In genomic region chr4:85370400-85371032, GRCh38 we compare ENCODE assay signal across 8 cellular contexts.
DNase-seq lines count a peak whose midpoint lies in the region; ATAC-seq and TF ChIP-seq lines count a peak whose summit lies in the region.

No MANE protein-coding gene starts in this region.

- TF ChIP-seq CTCF in endodermal cell (conservative IDR thresholded peaks at IDR 0.05) = peak; percentile 89

- H3K9ac ChIP-seq in endodermal cell (ENCODE audit: extremely low read depth, low read length, poor library complexity, severe bottlenecking) = no peak overlapping the region

- no peaks in the 10 kb centered on the region for H3K36me3 Mint-ChIP-seq in endodermal cell (ENCODE audit: low read depth)

- H3K27me3 Mint-ChIP-seq in endodermal cell (ENCODE audit: insufficient read depth) = no peaks in the 10 kb centered on the region

- no peak overlapping the region for H3K27ac Mint-ChIP-seq in endodermal cell

- peaks cover 21% of the 10 kb centered on the region for H3K4me1 ChIP-seq in endodermal cell (ENCODE audit: control insufficient read depth, insufficient read depth, low read length)

- H3K4me3 Mint-ChIP-seq in endodermal cell = no peak overlapping the region

- H3K27ac ChIP-seq in endodermal cell (ENCODE audit: low read depth, low read length) = no peak overlapping the region

- peak; percentile 95 for ATAC-seq in GM21360 (IDR thresholded peaks at IDR 0.05; ENCODE audit: unreplicated experiment)
- peak; percentile 96 for ATAC-seq in HG03457 (IDR thresholded peaks at IDR 0.05; ENCODE audit: unreplicated experiment)

- H3K27me3 ChIP-seq in endodermal cell (ENCODE audit: control insufficient read depth, insufficient read depth, low read length, poor library complexity, severe bottlenecking) = no peaks in the 10 kb centered on the region
- H3K27me3 ChIP-seq in H7 (ENCODE audit: control insufficient read depth, insufficient read depth, low read length) = no peaks in the 10 kb centered on the region

- DNase-seq in NCI-H524 (lab: John Stamatoyannopoulos, UW) (peak; percentile 24 to 37), NCI-H524 treated with DMSO at 0.1 percent for 48 hours (lab: John Stamatoyannopoulos, UW) (no peak), OCI-M1 (lab: John Stamatoyannopoulos, UW) (peak; percentile 63), endodermal cell (peak; percentile 71), mucosa of gallbladder (ENCODE audit: low spot score) (peak; percentile 11), H7 (no peak)

- H3K4me1 Mint-ChIP-seq in endodermal cell = peaks cover 40% of the 10 kb centered on the region

- H3K36me3 ChIP-seq in endodermal cell (ENCODE audit: control insufficient read depth, insufficient read depth, low read length) (no peaks in the 10 kb centered on the region), H7 (replicated peaks; ENCODE audit: control insufficient read depth, insufficient read depth, low read length) (no peaks in the 10 kb centered on the region)

- no peaks in the 10 kb centered on the region for H3K9me3 Mint-ChIP-seq in endodermal cell

- 69 to 72% methylated on average over 2 to 5 of the region's 5 CpGs for WGBS in endodermal cell (ENCODE audit: insufficient coverage in 1 of 2, insufficient read length in 1 of 2), 2 experiments

- H3K9me3 ChIP-seq in endodermal cell (ENCODE audit: control insufficient read depth, low read length) = no peaks in the 10 kb centered on the region

- no peak overlapping the region for H3K4me3 ChIP-seq in endodermal cell (ENCODE audit: low read length)
- no peak overlapping the region for H3K4me3 ChIP-seq in H7 (ENCODE audit: insufficient read depth, low read depth, low read length)

Comparison
In these comparisons a context has a peak if more than half of its experiments do, and no peak if none do; other contexts are left out.
1. DNase-seq: peak in NCI-H524 (2 of 2), OCI-M1 (single experiment), endodermal cell (single experiment) and mucosa of gallbladder (single experiment); none in NCI-H524 treated with DMSO at 0.1 percent for 48 hours (single experiment) and H7 (single experiment).